ENCODE assay signal across 8 cellular contexts in the genomic region with DNA sequence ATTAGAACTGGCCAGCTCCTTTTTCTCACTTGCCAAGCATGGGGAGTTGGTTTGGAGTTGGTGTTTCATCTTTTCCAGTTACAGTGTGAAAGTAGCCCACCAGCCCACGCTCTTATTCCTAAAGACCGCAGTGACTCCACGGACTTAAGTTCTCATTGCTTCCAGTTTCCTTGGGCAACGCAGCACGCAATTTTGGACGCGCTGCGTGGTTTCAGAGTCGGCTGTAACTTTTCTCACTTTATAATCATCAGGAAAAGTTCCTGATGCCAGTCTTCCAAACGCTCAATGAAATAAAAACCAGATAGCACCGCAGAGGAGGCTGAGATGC. TPM values are rescaled to one million over a fixed set of nuclear protein-coding genes. Genes with fewer than 3 reads are reported as not detected.
A peak's percentile ranks its signal among the peaks of the same experiment; 100 is the strongest.
DNase-seq lines count a peak whose midpoint lies in the region; ATAC-seq and TF ChIP-seq lines count a peak whose summit lies in the region.

No MANE protein-coding gene starts in this region.

- CTCF ChIA-PET in IMR-90 (lab: Yijun Ruan, JAX), result interaction anchor here (1.0 to 2.0 kb wide), 2 partner anchors 10 to 30 kb away, joined by 3 to 4 read pairs; a partner anchor contains a TSS

- DNase-seq in AG08395 (ENCODE audit: low spot score), result peak; percentile 15
- peak; percentile 62 for DNase-seq in IMR-90
- DNase-seq in activated naive CD8-positive, alpha-beta T cell treated with anti-CD3 and anti-CD28 coated beads for 36 hours, result peak; percentile 42
- no peak for DNase-seq in iPS DF 6.9 (ENCODE audit: low read depth, low spot score)
- peak; percentile 16 to 17 for DNase-seq in stimulated activated CD4-positive, alpha-beta T cell treated with anti-CD3 and anti-CD28 coated beads, Interleukin-12 subunit alpha, Interleukin-12 subunit beta, amount 100 ng/mL, for 24 hours (ENCODE audit: low read depth in 2 of 2)
- no peak for DNase-seq in central memory CD4-positive, alpha-beta T cell
- no peak for DNase-seq in GM13976 (ENCODE audit: low spot score)

- TF ChIP-seq POLR2A in IMR-90 (IDR thresholded peaks at IDR 0.05; ENCODE audit: low read depth, low read length), result no peak; the same call in 1 of the 2 replicates

- no peaks in the 10 kb centered on the region for H3K9me3 ChIP-seq in IMR-90 (ENCODE audit: control insufficient read depth, insufficient read depth, low read length)
- no peaks in the 10 kb centered on the region for H3K9me3 ChIP-seq in iPS DF 6.9 (ENCODE audit: control insufficient read depth, insufficient read depth, low read length)

- H3K27ac Mint-ChIP-seq in activated naive CD8-positive, alpha-beta T cell treated with anti-CD3 and anti-CD28 coated beads for 36 hours, result peak overlapping the region; percentile 93

- peak overlapping the region; percentile 91; the same call in 1 of the 2 replicates for H3K23ac ChIP-seq in IMR-90 (ENCODE audit: low read depth, low read length)

- peaks cover 6 to 7% of the 10 kb centered on the region in 2 experiments; a peak in 3 of 4 replicates for H3K79me1 ChIP-seq in IMR-90 (ENCODE audit: low read depth in 1 of 2, low read length in 2 of 2)

- H4K8ac ChIP-seq in IMR-90 (ENCODE audit: low read depth in 2 of 2, low read length in 2 of 2), result peak overlapping the region; percentile 84 to 90; a peak in 3 of 4 replicates

- no peaks in the 10 kb centered on the region for H3K9me3 Mint-ChIP-seq in activated naive CD8-positive, alpha-beta T cell treated with anti-CD3 and anti-CD28 coated beads for 36 hours

- no peak overlapping the region for H2AK5ac ChIP-seq in IMR-90 (ENCODE audit: low read depth, low read length)

- no TSS peak for BruUV-seq in IMR-90 (replicated peaks; lab: Mats Ljungman, UMichigan)

- H3K4me1 Mint-ChIP-seq in activated naive CD8-positive, alpha-beta T cell treated with anti-CD3 and anti-CD28 coated beads for 36 hours, result peaks cover 13% of the 10 kb centered on the region

- peaks cover 5% of the 10 kb centered on the region for H3K4me1 ChIP-seq in IMR-90 (ENCODE audit: control insufficient read depth, insufficient read depth, low read length)
- H3K4me1 ChIP-seq in iPS DF 6.9 (ENCODE audit: control insufficient read depth, insufficient read depth, low read length), result 0 out of 2 replicates have a peak, but pooled peaks cover 1% of the 10 kb centered on the region

- H3K9ac ChIP-seq in IMR-90 (ENCODE audit: low read depth, low read length), result peak overlapping the region; percentile 90

- TF ChIP-seq RAD21 in IMR-90 (IDR thresholded peaks at IDR 0.05; ENCODE audit: low read length), result no peak

- H4K5ac ChIP-seq in IMR-90 (ENCODE audit: low read depth, low read length), result peak overlapping the region; percentile 78

- no peak overlapping the region for H2BK15ac ChIP-seq in IMR-90 (ENCODE audit: low read depth, low read length)

- H3K4me3 Mint-ChIP-seq in activated naive CD8-positive, alpha-beta T cell treated with anti-CD3 and anti-CD28 coated beads for 36 hours, result peak overlapping the region; percentile 86

- no peak for TF ChIP-seq CTCF in IMR-90 (conservative IDR thresholded peaks at IDR 0.05; ENCODE audit: low read depth, low read length)
- no peak for TF ChIP-seq CTCF in GM13976 (IDR thresholded peaks at IDR 0.05; ENCODE audit: borderline replicate concordance, control extremely low read depth, extremely low read depth, insufficient read depth, missing control alignments)

- no peaks in the 10 kb centered on the region for H4K20me1 ChIP-seq in IMR-90 (ENCODE audit: insufficient read depth, low read length)

- peak overlapping the region; percentile 96 for H3K4me2 ChIP-seq in IMR-90 (ENCODE audit: low read depth, low read length)

- peak overlapping the region; percentile 6 for H2AK9ac ChIP-seq in IMR-90 (replicated peaks; ENCODE audit: low read depth, low read length, poor library complexity)

- peak overlapping the region; percentile 54; the same call in 1 of the 2 replicates for H2BK120ac ChIP-seq in IMR-90 (ENCODE audit: low read depth, low read length)

- in situ Hi-C loops in IMR-90 (cut with MboI; ENCODE audit: low sequenced_read_pairs), result no loop called here
- in situ Hi-C loops in GM13976 (cut with MboI; ENCODE audit: low sequenced_read_pairs, unreplicated experiment), result no loop called here

- WGBS in IMR-90 (ENCODE audit: extremely low coverage in 2 of 2, insufficient read length in 1 of 2), 2 experiments, result 3% methylated on average over 8 of the region's 11 CpGs; no CpG with 5 or more reads in 1 of the 2 experiments
- no CpG with 5 or more reads among the region's 11 CpGs for WGBS in iPS DF 6.9 (ENCODE audit: insufficient coverage, insufficient read length)

- H3K18ac ChIP-seq in IMR-90 (ENCODE audit: low read depth, low read length), result peak overlapping the region; percentile 73

- H3K36me3 ChIP-seq in IMR-90 (ENCODE audit: control insufficient read depth, insufficient read depth, low read length) (no peaks in the 10 kb centered on the region), iPS DF 6.9 (ENCODE audit: control insufficient read depth, insufficient read depth, low read length) (peaks cover 2% of the 10 kb centered on the region; the same call in 1 of the 2 replicates)

- intact Hi-C loops in IMR-90 (cut with micrococcal nuclease), result no loop called here

- H3K4me3 ChIP-seq in IMR-90 (ENCODE audit: insufficient read depth, low read depth, low read length), result peak overlapping the region; percentile 86
- H3K4me3 ChIP-seq in iPS DF 6.9 (ENCODE audit: low read length), result peak overlapping the region; percentile 60; the same call in 1 of the 2 replicates

- H3K4ac ChIP-seq in IMR-90 (ENCODE audit: low read depth, low read length), result peak overlapping the region; percentile 62; the same call in 1 of the 2 replicates

- POLR2A ChIA-PET in IMR-90 (lab: Charles Lee; ENCODE audit: unreplicated experiment), result interaction anchor here (0.6 kb wide), 2 partner anchors 14 to 16 kb away, joined by 3 to 6 read pairs; no protein-coding TSS in a partner anchor

- H3K27ac ChIP-seq in IMR-90 (ENCODE audit: insufficient read depth, low read length) (peak overlapping the region; percentile 65), iPS DF 6.9 (ENCODE audit: low read length) (no peak overlapping the region)

- no peaks in the 10 kb centered on the region for H3K9me1 ChIP-seq in IMR-90 (ENCODE audit: insufficient read depth, low read length)

- peak; percentile 16 for ATAC-seq in GM19324 (IDR thresholded peaks at IDR 0.05; ENCODE audit: low FRiP score, unreplicated experiment)
- peak; percentile 10 for ATAC-seq in IMR-90 (ENCODE audit: low read depth)

- peak overlapping the region; percentile 47 for H2BK5ac ChIP-seq in IMR-90 (ENCODE audit: low read depth, low read length, poor library complexity, severe bottlenecking)

- H4K91ac ChIP-seq in IMR-90 (ENCODE audit: insufficient read depth, low read depth, low read length), result peak overlapping the region; percentile 63; the same call in 1 of the 2 replicates

- H2BK20ac ChIP-seq in IMR-90 (ENCODE audit: low read depth, low read length), result no peak overlapping the region; the same call in 1 of the 2 replicates

- peaks cover 4% of the 10 kb centered on the region for H3K27me3 Mint-ChIP-seq in activated naive CD8-positive, alpha-beta T cell treated with anti-CD3 and anti-CD28 coated beads for 36 hours

- H3K27me3 ChIP-seq in IMR-90 (ENCODE audit: control insufficient read depth, insufficient read depth, low read length) (no peaks in the 10 kb centered on the region; the same call in 1 of the 2 replicates), iPS DF 6.9 (ENCODE audit: control insufficient read depth, insufficient read depth, low read length) (no peaks in the 10 kb centered on the region)

- peak overlapping the region; percentile 98 for H2AFZ ChIP-seq in IMR-90 (replicated peaks; ENCODE audit: low read length, poor library complexity)

- peak overlapping the region; percentile 88 for H3K14ac ChIP-seq in IMR-90 (replicated peaks; ENCODE audit: low read depth, low read length)

- H3K56ac ChIP-seq in IMR-90 (ENCODE audit: extremely low read depth, insufficient read depth, low read length), result peak overlapping the region; percentile 60

- dilution Hi-C loops in IMR-90 (cut with HindIII; ENCODE audit: low sequenced_read_pairs, unreplicated experiment), result no loop called here

- H3K36me3 Mint-ChIP-seq in activated naive CD8-positive, alpha-beta T cell treated with anti-CD3 and anti-CD28 coated beads for 36 hours, result peaks cover 26% of the 10 kb centered on the region

TF ChIP-seq in IMR-90, 13 proteins besides CTCF, POLR2A, EP300 and RAD21:
- no peak for TF ChIP-seq NFE2L2 (IDR thresholded peaks at IDR 0.05; ENCODE audit: low read depth, low read length)
- TF ChIP-seq RFX5 (IDR thresholded peaks at IDR 0.05; ENCODE audit: low read depth, low read length), result no peak
- no peak for TF ChIP-seq CEBPB (IDR thresholded peaks at IDR 0.05; ENCODE audit: low read depth, low read length)
- TF ChIP-seq MXI1 (IDR thresholded peaks at IDR 0.05; ENCODE audit: borderline replicate concordance, low read depth, low read length), result no peak
- TF ChIP-seq BHLHE40 (IDR thresholded peaks at IDR 0.05; ENCODE audit: low read depth, low read length), result 0 out of 2 replicates have a peak, but pooled peaks have one; percentile 3
- TF ChIP-seq MAZ (IDR thresholded peaks at IDR 0.05; ENCODE audit: borderline replicate concordance, low read depth, low read length), result no peak
- no peak for TF ChIP-seq FOS (IDR thresholded peaks at IDR 0.05; ENCODE audit: low read depth, low read length)
- TF ChIP-seq MAFK (IDR thresholded peaks at IDR 0.05; ENCODE audit: low read depth, low read length), result no peak

RNA-seq across cellular contexts. Expression of a gene that starts 0.4 kb away (rescaled TPM):
- 7.0 and 11.9 TPM in 2 replicates for total RNA-seq in IMR-90 (2012; rRNA removed)
- polyA plus RNA-seq in IMR-90 (2012; rRNA removed), result 4.1 and 5.4 TPM in 2 replicates
- polyA plus RNA-seq in IMR-90 (2012; cell fraction: cytosol; rRNA removed), result 4.8 and 10.3 TPM in 2 replicates
- 4.0 and 4.4 TPM in 2 replicates for polyA plus RNA-seq in IMR-90 (2012; cell fraction: nucleus; rRNA removed; ENCODE audit: low replicate concordance)
- 1 to 10 TPM; 4.7 to 6.1 TPM for total RNA-seq in activated naive CD8-positive, alpha-beta T cell treated with anti-CD3 and anti-CD28 coated beads for 36 hours

RNA-seq across cellular contexts. Expression of a gene that starts 29.7 kb away (rescaled TPM):
- total RNA-seq in IMR-90 (2012; rRNA removed), result 17.2 and 17.6 TPM in 2 replicates
- 4.9 and 5.4 TPM in 2 replicates for polyA plus RNA-seq in IMR-90 (2012; rRNA removed)
- 2.0 and 2.1 TPM in 2 replicates for polyA plus RNA-seq in IMR-90 (2012; cell fraction: cytosol; rRNA removed)
- polyA plus RNA-seq in IMR-90 (2012; cell fraction: nucleus; rRNA removed; ENCODE audit: low replicate concordance), result 1.4 and 6.3 TPM in 2 replicates
- 1 to 10 TPM; 3.5 to 3.9 TPM for total RNA-seq in activated naive CD8-positive, alpha-beta T cell treated with anti-CD3 and anti-CD28 coated beads for 36 hours

Comparison
In these comparisons a context has a peak if more than half of its experiments do, and no peak if none do; other contexts are left out.
1. DNase-seq: peak in AG08395 (single experiment), IMR-90 (single experiment), activated naive CD8-positive, alpha-beta T cell treated with anti-CD3 and anti-CD28 coated beads for 36 hours (single experiment) and stimulated activated CD4-positive, alpha-beta T cell treated with anti-CD3 and anti-CD28 coated beads, Interleukin-12 subunit alpha, Interleukin-12 subunit beta, amount 100 ng/mL, for 24 hours (2 of 2); none in iPS DF 6.9 (single experiment), central memory CD4-positive, alpha-beta T cell (single experiment) and GM13976 (single experiment).